Comparison of ENCODE assay signal across 8 cellular contexts in genomic region chr10:102450374-102451104, GRCh38. TPM values are rescaled to one million over a fixed set of nuclear protein-coding genes. Genes with fewer than 3 reads are reported as not detected.
DNase-seq lines count a peak whose midpoint lies in the region; ATAC-seq and TF ChIP-seq lines count a peak whose summit lies in the region.

No MANE protein-coding gene starts in this region.

- peak overlapping the region; percentile 72 for H3K4me3 ChIP-seq in BJ (ENCODE audit: low read depth, low read length)
- peak overlapping the region; percentile 79 for H3K4me3 ChIP-seq in lower leg skin (ENCODE audit: low read depth, poor library complexity, severe bottlenecking)

- TF ChIP-seq POLR2A in lower leg skin (IDR thresholded peaks at IDR 0.05): peak in 1 of 2 donors; percentile 6

- POLR2A ChIA-PET in BJ (lab: Charles Lee): interaction anchor here (0.6 kb wide), 1 partner anchor 155 kb away, joined by 3 read pairs; no protein-coding TSS in a partner anchor

- no peak for TF ChIP-seq CTCF in BJ (IDR thresholded peaks at IDR 0.05; ENCODE audit: insufficient read depth, low read depth, low read length)
- no peak for TF ChIP-seq CTCF in lower leg skin (IDR thresholded peaks at IDR 0.05)

- no peak for DNase-seq in BJ (ENCODE audit: low read depth)
- DNase-seq in GM19238 (ENCODE audit: insufficient read length, low spot score): peak; percentile 92
- peak; percentile 38 to 89 for DNase-seq in NCI-H526 (lab: John Stamatoyannopoulos, UW)
- peak; percentile 65 to 68 for DNase-seq in activated CD4-positive, alpha-beta T cell treated with anti-CD3 and anti-CD28 coated beads, Interleukin-2, amount 50 U/mL, for 24 hours (ENCODE audit: low read depth in 1 of 2, low spot score in 1 of 2)
- DNase-seq in dermis microvascular lymphatic vessel endothelial cell (ENCODE audit: low read depth in 2 of 2): peak; percentile 61 to 87
- DNase-seq in lower leg skin (ENCODE audit: low spot score in 2 of 2): peak; percentile 51 to 94
- DNase-seq in stimulated activated CD4-positive, alpha-beta T cell treated with anti-CD3 and anti-CD28 coated beads, Interleukin-4, amount 100 ng/mL, for 4 hours: peak; percentile 82 to 86

- intact Hi-C loops in lower leg skin (cut with DNase I; ENCODE audit: low total_unique reads): no loop called here

- no peaks in the 10 kb centered on the region for H3K27me3 ChIP-seq in BJ (ENCODE audit: control insufficient read depth, insufficient read depth, low read length)

- 0 to 1% methylated on average over 5 to 46 of the region's 104 CpGs for WGBS in lower leg skin, 2 donors

- H3K36me3 ChIP-seq in BJ (ENCODE audit: control insufficient read depth, insufficient read depth, low read length): no peaks in the 10 kb centered on the region

- CTCF ChIA-PET in BJ (lab: Yijun Ruan, JAX): interaction anchor here (0.9 to 1.7 kb wide), 6 partner anchors 10 to 221 kb away, joined by 3 to 5 read pairs (median 3); partner anchors contain the start of gene FBXL15

- ATAC-seq in HG03378 (IDR thresholded peaks at IDR 0.05; ENCODE audit: unreplicated experiment): peak; percentile 39

RNA-seq across cellular contexts. Expression of gene C10orf95, which starts 0.8 kb away (rescaled TPM):
- polyA plus RNA-seq in BJ (2011; rRNA removed): not detected in 2 replicates
- not detected in 2 replicates for polyA minus RNA-seq in BJ (2011; rRNA and poly(A)+ RNA removed)
- total RNA-seq in dermis microvascular lymphatic vessel endothelial cell (under 0.01 TPM in 1 of 2 replicates, not detected in the other), lower leg skin (10 to 100 TPM in 3 of 4 donors, 1 to 10 TPM in 1; 7.6 to 17.3 (median 11.5) TPM)

RNA-seq across cellular contexts. Expression of gene CUEDC2, which starts 18.2 kb away (rescaled TPM):
- polyA plus RNA-seq in BJ (2011; rRNA removed): 51.2 and 74.4 TPM in 2 replicates
- polyA minus RNA-seq in BJ (2011; rRNA and poly(A)+ RNA removed): 22.3 and 31.1 TPM in 2 replicates
- total RNA-seq in dermis microvascular lymphatic vessel endothelial cell (30.6 and 42.2 TPM in 2 replicates), lower leg skin (10 to 100 TPM; 30.3 to 51.2 (median 32.7) TPM)

RNA-seq across cellular contexts. Expression of gene FBXL15, which starts 29.9 kb away (rescaled TPM):
- 3.5 and 7.5 TPM in 2 replicates for polyA plus RNA-seq in BJ (2011; rRNA removed)
- polyA minus RNA-seq in BJ (2011; rRNA and poly(A)+ RNA removed): 0.77 and 1.2 TPM in 2 replicates
- total RNA-seq in dermis microvascular lymphatic vessel endothelial cell: 5.8 and 8.1 TPM in 2 replicates
- 10 to 100 TPM; 18.2 to 25.3 (median 19.1) TPM for total RNA-seq in lower leg skin

RNA-seq across cellular contexts. Expression of gene PSD, which starts 32.0 kb away (rescaled TPM):
- polyA plus RNA-seq in BJ (2011; rRNA removed): 1.2 and 1.8 TPM in 2 replicates
- polyA minus RNA-seq in BJ (2011; rRNA and poly(A)+ RNA removed): 0.81 and 0.98 TPM in 2 replicates
- 0.26 and 0.63 TPM in 2 replicates for total RNA-seq in dermis microvascular lymphatic vessel endothelial cell
- total RNA-seq in lower leg skin: 1 to 10 TPM in 3 of 4 donors, under 1 TPM in 1; 0.56 to 4.5 (median 2.1) TPM

RNA-seq across cellular contexts. Expression of gene ACTR1A, which starts 52.0 kb away (rescaled TPM):
- polyA plus RNA-seq in BJ (2011; rRNA removed): 178 and 216 TPM in 2 replicates
- polyA minus RNA-seq in BJ (2011; rRNA and poly(A)+ RNA removed): 148 and 200 TPM in 2 replicates
- total RNA-seq in dermis microvascular lymphatic vessel endothelial cell (143 and 183 TPM in 2 replicates), lower leg skin (100 to 1,000 TPM in 2 of 4 donors, 10 to 100 TPM in 2; 77.7 to 131 (median 106) TPM)
